In the genomic region with DNA sequence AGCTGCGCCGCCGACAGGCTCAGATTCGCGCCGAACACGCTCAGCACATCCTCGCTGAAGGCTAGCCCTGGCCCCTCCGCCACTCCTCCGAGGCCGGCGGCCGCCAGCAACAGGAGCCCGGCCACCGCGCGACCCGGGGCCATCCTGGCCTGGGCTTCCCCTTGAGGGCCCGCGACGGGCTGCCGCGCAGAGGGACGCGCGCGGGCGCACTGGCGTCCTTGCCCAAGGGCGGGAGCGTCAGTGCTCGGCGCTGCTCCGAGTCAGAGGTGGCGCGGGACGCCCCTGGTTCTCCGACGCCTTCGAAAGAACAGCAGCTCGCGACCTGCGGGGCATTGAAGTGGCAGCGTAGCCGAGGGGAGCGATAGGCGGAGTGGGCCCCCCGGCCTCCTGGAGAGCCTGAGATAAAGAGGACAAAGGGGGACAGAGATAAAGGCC, we compare ENCODE assay signal across 8 cellular contexts. TPM values are rescaled to one million over a fixed set of nuclear protein-coding genes. Genes with fewer than 3 reads are reported as not detected.
DNase-seq lines count a peak whose midpoint lies in the region; ATAC-seq and TF ChIP-seq lines count a peak whose summit lies in the region.

No MANE protein-coding gene starts in this region.

- peak overlapping the region; percentile 97 for H3K4me2 ChIP-seq in OCI-LY7 (ENCODE audit: low read length)

- H3K4me1 ChIP-seq in OCI-LY7 (ENCODE audit: insufficient read depth, low read length, poor library complexity, severe bottlenecking) = peaks cover 42% of the 10 kb centered on the region
- H3K4me1 ChIP-seq in thymus (ENCODE audit: control insufficient read depth, insufficient read depth, low read length) = peaks cover 3% of the 10 kb centered on the region

- H3K36me3 ChIP-seq in OCI-LY7 (ENCODE audit: insufficient read depth, low read length) (0 out of 2 replicates have a peak, but pooled peaks cover 2% of the 10 kb centered on the region), thymus (ENCODE audit: control insufficient read depth, insufficient read depth) (no peaks in the 10 kb centered on the region)

- TF ChIP-seq CTCF in OCI-LY7 (conservative IDR thresholded peaks at IDR 0.05; ENCODE audit: low read length) (no peak), omental fat pad (IDR thresholded peaks at IDR 0.05) (no peak)

- ATAC-seq in GM18873 (IDR thresholded peaks at IDR 0.05; ENCODE audit: low FRiP score, unreplicated experiment) = peak; percentile 39
- ATAC-seq in HG03103 (IDR thresholded peaks at IDR 0.05; ENCODE audit: low read depth, unreplicated experiment) = peak; percentile 37
- ATAC-seq in omental fat pad (ENCODE audit: low FRiP score) = peak; percentile 36

- DNase-seq in AG20443 (ENCODE audit: low spot score) (peak; percentile 73), OCI-LY7 (ENCODE audit: low spot score) (peak; percentile 76), foreskin melanocyte (peak; percentile 38), omental fat pad (ENCODE audit: low spot score) (no peak)
- DNase-seq in activated T-helper 9 cell treated with anti-CD3 and anti-CD28 coated beads, Interleukin-2, amount 50 U/mL, for 16 hours (ENCODE audit: low read depth) = peak; percentile 62

- POLR2A ChIA-PET in OCI-LY7 (lab: Charles Lee) = interaction anchor here (0.9 to 2.6 kb wide), 6 partner anchors 22 to 524 kb away, joined by 3 to 13 read pairs (median 4); a partner anchor contains a TSS

- H2AFZ ChIP-seq in OCI-LY7 (ENCODE audit: low read length) = peak overlapping the region; percentile 83

- H3K4me3 ChIP-seq in OCI-LY7 (ENCODE audit: low read depth, low read length, poor library complexity, severe bottlenecking) = peak overlapping the region; percentile 78
- peak overlapping the region; percentile 79 for H3K4me3 ChIP-seq in thymus (ENCODE audit: low read length)

- H3K27ac ChIP-seq in OCI-LY7 (ENCODE audit: low read depth, low read length, poor library complexity, severe bottlenecking) (peak overlapping the region; percentile 94), thymus (ENCODE audit: low read depth) (peak overlapping the region; percentile 94)

- H3K27me3 ChIP-seq in thymus (ENCODE audit: control insufficient read depth, insufficient read depth) = no peaks in the 10 kb centered on the region

- intact Hi-C loops in OCI-LY7 (cut with micrococcal nuclease; ENCODE audit: unreplicated experiment) = loop anchor here (2.0 to 5.0 kb wide), 3 partner anchors 158 to 997 kb away; a partner anchor contains a TSS

- under 1% methylated on average over 48 of the region's 48 CpGs for WGBS in thymus

- BruUV-seq in OCI-LY7 (replicated peaks; lab: Mats Ljungman, UMichigan) = no TSS peak

- H3K79me2 ChIP-seq in OCI-LY7 (ENCODE audit: insufficient read depth, low read depth, low read length) = peaks cover 40% of the 10 kb centered on the region

- H4K20me1 ChIP-seq in OCI-LY7 (ENCODE audit: insufficient read depth, low read length) = peaks cover 30% of the 10 kb centered on the region

- H3K9me3 ChIP-seq in OCI-LY7 (ENCODE audit: low read length) (no peaks in the 10 kb centered on the region), thymus (ENCODE audit: control insufficient read depth) (no peaks in the 10 kb centered on the region)

- CTCF ChIA-PET in OCI-LY7 (lab: Charles Lee; ENCODE audit: unreplicated experiment) = no interaction called here

- H3K9me2 ChIP-seq in OCI-LY7 (ENCODE audit: insufficient read depth, low read length) = no peaks in the 10 kb centered on the region

RNA-seq across cellular contexts. Expression of a gene that starts 0.7 kb away (rescaled TPM):
- 29.2 and 35.4 TPM in 2 replicates for total RNA-seq in OCI-LY7 (2014; rRNA removed; shearing (Covaris generic))
- total RNA-seq in OCI-LY7 (2022) = 57.0 and 60.5 TPM in 2 replicates
- 100 to 1,000 TPM in 3 of 4 donors, 1 to 10 TPM in 1; 9.3 to 238 (median 147) TPM for total RNA-seq in omental fat pad
- polyA plus RNA-seq in thymus = 23.0 TPM
